In genomic region chr16:53433930-53434435, GRCh38 we compare ENCODE assay signal across 9 cellular contexts. TPM values are rescaled to one million over a fixed set of nuclear protein-coding genes. Genes with fewer than 3 reads are reported as not detected.
A peak's percentile ranks its signal among the peaks of the same experiment; 100 is the strongest.
DNase-seq lines count a peak whose midpoint lies in the region; ATAC-seq, FAIRE-seq and TF ChIP-seq lines count a peak whose summit lies in the region.
"Had no signal": no experiment of that assay in that cellular context is flagged by ENCODE, and none has a peak within 500 bp of the region (broad histone marks: within the 10 kb centered on the region; RNA-seq: fewer than 3 reads in every experiment).

No MANE protein-coding gene starts in this region.

- H3K27ac Mint-ChIP-seq in activated CD4-positive, alpha-beta T cell treated with anti-CD3 and anti-CD28 coated beads, Interleukin-2, amount 10 ng/mL, durations not matched to agents 24 days and 14 days: peak overlapping the region; percentile 83

- H3K4me1 Mint-ChIP-seq in activated CD4-positive, alpha-beta T cell treated with anti-CD3 and anti-CD28 coated beads, Interleukin-2, amount 10 ng/mL, durations not matched to agents 24 days and 14 days: peaks cover 29% of the 10 kb centered on the region

- H4K91ac ChIP-seq in trophoblast cell (ENCODE audit: low read depth, low read length): peak overlapping the region; percentile 86

- no peak for ATAC-seq in GM21447 (IDR thresholded peaks at IDR 0.05; ENCODE audit: unreplicated experiment)
- ATAC-seq in HG02571 (IDR thresholded peaks at IDR 0.05; ENCODE audit: unreplicated experiment): no peak

- peak overlapping the region; percentile 15 for H3K9ac ChIP-seq in trophoblast cell (ENCODE audit: low read length)

- H2AK5ac ChIP-seq in trophoblast cell (ENCODE audit: low read length): no peak overlapping the region

- H3K14ac ChIP-seq in trophoblast cell (ENCODE audit: low read length): peak overlapping the region; percentile 78

- peak overlapping the region; percentile 94 for H2BK5ac ChIP-seq in trophoblast cell (ENCODE audit: low read depth, low read length, poor library complexity)

- TF ChIP-seq POLR2A in H54 (IDR thresholded peaks at IDR 0.05; ENCODE audit: low read depth, low read length): no peak

- peaks cover 28% of the 10 kb centered on the region for H3K79me1 ChIP-seq in trophoblast cell (ENCODE audit: low read length)

- H2AFZ ChIP-seq in trophoblast cell (ENCODE audit: insufficient read depth, low read length, poor library complexity): no peak overlapping the region

- H3K27me3 ChIP-seq in BJ (ENCODE audit: control insufficient read depth, insufficient read depth, low read length) (no peaks in the 10 kb centered on the region), trophoblast cell (ENCODE audit: insufficient read depth, low read length) (no peaks in the 10 kb centered on the region)

- peak overlapping the region; percentile 87 for H3K4me2 ChIP-seq in trophoblast cell (ENCODE audit: low read length)

- DNase-seq in BJ (ENCODE audit: low read depth) (no peak), H54 (ENCODE audit: insufficient read length, low spot score) (no peak), foreskin melanocyte (peak; percentile 68), trophoblast cell (peak in 1 of 2 donors; percentile 31), NOMO-1 treated with DMSO at 0.1 percent for 48 hours (lab: John Stamatoyannopoulos, UW; ENCODE audit: unreplicated experiment) (no peak)
- no peak for DNase-seq in activated CD4-positive, alpha-beta T cell treated with anti-CD3 and anti-CD28 coated beads, Interleukin-2, amount 10 ng/mL, durations not matched to agents 24 days and 14 days

- peak overlapping the region; percentile 72 for H3K18ac ChIP-seq in trophoblast cell (ENCODE audit: low read length)

- peak overlapping the region; percentile 15 for H2BK12ac ChIP-seq in trophoblast cell (ENCODE audit: low read length)

- no peak for TF ChIP-seq CTCF in BJ (IDR thresholded peaks at IDR 0.05; ENCODE audit: insufficient read depth, low read depth, low read length)

- H3K9me3 ChIP-seq in trophoblast cell (ENCODE audit: insufficient read depth, low read depth, low read length): no peaks in the 10 kb centered on the region

- H3K36me3 ChIP-seq in BJ (ENCODE audit: control insufficient read depth, insufficient read depth, low read length): no peaks in the 10 kb centered on the region
- no peaks in the 10 kb centered on the region for H3K36me3 ChIP-seq in trophoblast cell (ENCODE audit: control insufficient read depth in 1 of 2, insufficient read depth in 2 of 2, low read length in 2 of 2)

- H2BK120ac ChIP-seq in trophoblast cell (ENCODE audit: insufficient read depth, low read length, poor library complexity): peak overlapping the region; percentile 79

- WGBS in trophoblast cell (ENCODE audit: extremely low coverage, insufficient coverage, insufficient read length): no CpG with 5 or more reads among the region's 18 CpGs

- peaks cover 3% of the 10 kb centered on the region for H3K27me3 Mint-ChIP-seq in activated CD4-positive, alpha-beta T cell treated with anti-CD3 and anti-CD28 coated beads, Interleukin-2, amount 10 ng/mL, durations not matched to agents 24 days and 14 days

- peak; percentile 58 for FAIRE-seq in H54 (lab: Jason Lieb, UNC)
- FAIRE-seq: TTC549 had no signal

- intact Hi-C loops in activated CD4-positive, alpha-beta T cell treated with anti-CD3 and anti-CD28 coated beads, Interleukin-2, amount 10 ng/mL, durations not matched to agents 24 days and 14 days (cut with micrococcal nuclease): loop anchor here (1.0 to 2.0 kb wide), 3 partner anchors 69 to 303 kb away; partner anchors contain the start of genes AKTIP and RPGRIP1L

- peaks cover 0 to 4% of the 10 kb centered on the region in 2 experiments for H3K4me1 ChIP-seq in trophoblast cell (ENCODE audit: control insufficient read depth in 1 of 2, insufficient read depth in 2 of 2, low read length in 2 of 2)

- H3K23ac ChIP-seq in trophoblast cell (ENCODE audit: low read length): no peak overlapping the region

- peak overlapping the region; percentile 83 for H4K8ac ChIP-seq in trophoblast cell (ENCODE audit: low read depth, low read length)

- H3K79me2 ChIP-seq in trophoblast cell (ENCODE audit: control insufficient read depth, insufficient read depth, low read length, poor library complexity): peaks cover 9% of the 10 kb centered on the region

- H3K4me3 ChIP-seq in BJ (ENCODE audit: low read depth, low read length) (peak overlapping the region; percentile 99), trophoblast cell (ENCODE audit: low read depth, low read length) (no peak overlapping the region)

- H3K4ac ChIP-seq in trophoblast cell (ENCODE audit: low read depth, low read length): peak overlapping the region; percentile 73

- H3K9me3 Mint-ChIP-seq in activated CD4-positive, alpha-beta T cell treated with anti-CD3 and anti-CD28 coated beads, Interleukin-2, amount 10 ng/mL, durations not matched to agents 24 days and 14 days: peaks cover 3% of the 10 kb centered on the region

- peaks cover 12% of the 10 kb centered on the region for H3K36me3 Mint-ChIP-seq in activated CD4-positive, alpha-beta T cell treated with anti-CD3 and anti-CD28 coated beads, Interleukin-2, amount 10 ng/mL, durations not matched to agents 24 days and 14 days (ENCODE audit: low read depth)

- POLR2A ChIA-PET in BJ (lab: Charles Lee): no interaction called here

- H4K12ac ChIP-seq in trophoblast cell (ENCODE audit: low read depth, low read length): no peak overlapping the region

- peak overlapping the region; percentile 98 for H3K27ac ChIP-seq in trophoblast cell (ENCODE audit: low read depth, low read length)

- CTCF ChIA-PET in BJ (lab: Yijun Ruan, JAX): interaction anchor here (1.0 kb wide), 1 partner anchor 14 kb away, joined by 3 read pairs; no protein-coding TSS in a partner anchor

- H3K4me3 Mint-ChIP-seq in activated CD4-positive, alpha-beta T cell treated with anti-CD3 and anti-CD28 coated beads, Interleukin-2, amount 10 ng/mL, durations not matched to agents 24 days and 14 days: peak overlapping the region; percentile 96

RNA-seq across cellular contexts. Expression of gene RBL2, which starts 0.3 kb away (rescaled TPM):
- 37.7 and 39.7 TPM in 2 replicates for polyA plus RNA-seq in BJ (2011; rRNA removed)
- 24.5 and 37.8 TPM in 2 replicates for polyA minus RNA-seq in BJ (2011; rRNA and poly(A)+ RNA removed)
- 66.5 and 69.9 TPM in 2 replicates for total RNA-seq in activated CD4-positive, alpha-beta T cell treated with anti-CD3 and anti-CD28 coated beads, Interleukin-2, amount 10 ng/mL, durations not matched to agents 24 days and 14 days
- 18.2 and 18.5 TPM in 2 replicates for polyA plus RNA-seq in trophoblast cell (2013)
